23 cellular contexts compared by ENCODE assay signal in genomic region chr10:3260066-3260834, GRCh38.
"Had no signal": no experiment of that assay in that cellular context is flagged by ENCODE, and none has a peak within 500 bp of the region (broad histone marks: within the 10 kb centered on the region; RNA-seq: fewer than 3 reads in every experiment).

No MANE protein-coding gene starts in this region.

- H3K9me3 Mint-ChIP-seq: activated CD4-positive, alpha-beta memory T cell treated with anti-CD3 and anti-CD28 coated beads for 36 hours; activated CD4-positive, alpha-beta T cell treated with anti-CD3 and anti-CD28 coated beads, Interleukin-2, amount 10 ng/mL, durations not matched to agents 7 days and 5 days; activated naive CD8-positive, alpha-beta T cell treated with anti-CD3 and anti-CD28 coated beads, Interleukin-2, amount 10 ng/mL, durations not matched to agents 7 days and 5 days; activated T-cell treated with anti-CD3 and anti-CD28 coated beads, Interleukin-2, amount 50 U/mL, for 72 hours had no signal

- H3K4me1 ChIP-seq: adrenal gland, breast epithelium had no signal

- H3K27ac Mint-ChIP-seq: activated CD4-positive, alpha-beta memory T cell treated with anti-CD3 and anti-CD28 coated beads for 36 hours; activated CD4-positive, alpha-beta T cell treated with anti-CD3 and anti-CD28 coated beads, Interleukin-2, amount 10 ng/mL, durations not matched to agents 7 days and 5 days; activated naive CD8-positive, alpha-beta T cell treated with anti-CD3 and anti-CD28 coated beads, Interleukin-2, amount 10 ng/mL, durations not matched to agents 7 days and 5 days; activated T-cell treated with anti-CD3 and anti-CD28 coated beads, Interleukin-2, amount 50 U/mL, for 72 hours; T-helper 17 cell had no signal

- H3K27me3 ChIP-seq: adrenal gland, breast epithelium, MG63 had no signal

- H3K4me3 ChIP-seq: adrenal gland, breast epithelium, MG63 had no signal

- DNase-seq: activated CD4-positive, alpha-beta memory T cell treated with anti-CD3 and anti-CD28 coated beads for 36 hours; activated CD4-positive, alpha-beta T cell treated with anti-CD3 and anti-CD28 coated beads, Interleukin-2, amount 10 ng/mL, durations not matched to agents 7 days and 5 days; activated CD4-positive, CD25-positive, alpha-beta regulatory T cell; activated naive CD4-positive, alpha-beta T cell treated with anti-CD3 and anti-CD28 coated beads, Interleukin-2, amount 50 U/mL, for 16 hours; activated naive CD8-positive, alpha-beta T cell treated with anti-CD3 and anti-CD28 coated beads, Interleukin-2, amount 10 ng/mL, durations not matched to agents 7 days and 5 days; activated T-cell treated with anti-CD3 and anti-CD28 coated beads for 4 hours; activated T-cell treated with anti-CD3 and anti-CD28 coated beads, Interleukin-2, amount 50 U/mL, for 72 hours; adrenal gland; anterior cingulate cortex; central memory CD4-positive, alpha-beta T cell; MG63; MV-4-11; NCI-H1092 treated with DMSO at 0.1 percent for 48 hours; NCI-H1417 treated with DMSO at 0.1 percent for 48 hours; NCI-H1694 treated with DMSO at 0.1 percent for 48 hours; NCI-H2029 treated with DMSO at 0.1 percent for 48 hours; NCI-H524; PC-3; SHP77 treated with DMSO at 0.1 percent for 48 hours; T-helper 17 cell; T-helper 9 cell had no signal

- H3K27ac ChIP-seq: adrenal gland, breast epithelium, KMS-11 had no signal

- H3K4me3 Mint-ChIP-seq: activated CD4-positive, alpha-beta memory T cell treated with anti-CD3 and anti-CD28 coated beads for 36 hours; activated CD4-positive, alpha-beta T cell treated with anti-CD3 and anti-CD28 coated beads, Interleukin-2, amount 10 ng/mL, durations not matched to agents 7 days and 5 days; activated naive CD8-positive, alpha-beta T cell treated with anti-CD3 and anti-CD28 coated beads, Interleukin-2, amount 10 ng/mL, durations not matched to agents 7 days and 5 days; activated T-cell treated with anti-CD3 and anti-CD28 coated beads, Interleukin-2, amount 50 U/mL, for 72 hours; T-helper 17 cell had no signal

- H3K36me3 Mint-ChIP-seq: activated CD4-positive, alpha-beta memory T cell treated with anti-CD3 and anti-CD28 coated beads for 36 hours; activated naive CD8-positive, alpha-beta T cell treated with anti-CD3 and anti-CD28 coated beads, Interleukin-2, amount 10 ng/mL, durations not matched to agents 7 days and 5 days had no signal

- H3K36me3 ChIP-seq: adrenal gland, breast epithelium, MG63 had no signal

- H3K9ac ChIP-seq: KMS-11 had no signal

- H3K4me2 ChIP-seq: KMS-11 had no signal

- ATAC-seq: activated T-cell treated with anti-CD3 and anti-CD28 coated beads, Interleukin-2, amount 50 U/mL, for 72 hours; PC-3; T-helper 17 cell had no signal

- H3K9me3 ChIP-seq: adrenal gland, breast epithelium, MG63 had no signal
